1 cellular context compared by ENCODE assay signal in genomic region chr11:79259800-79260199, GRCh38.
TF ChIP-seq lines count a peak whose summit lies in the region.

No MANE protein-coding gene starts in this region.

TF ChIP-seq in HepG2, 621 proteins besides CTCF, POLR2A, EP300 and RAD21 (continued from another document):
- no peak for TF ChIP-seq PRDM15 (CRISPR knock-in tag; IDR thresholded peaks at IDR 0.05)
- TF ChIP-seq NAIF1 (CRISPR knock-in tag; IDR thresholded peaks at IDR 0.05; ENCODE audit: borderline replicate concordance) = no peak
- TF ChIP-seq MXI1 (IDR thresholded peaks at IDR 0.05; ENCODE audit: borderline replicate concordance, low read depth, low read length) = no peak
- no peak for TF ChIP-seq ATF2 (CRISPR knock-in tag; IDR thresholded peaks at IDR 0.05)
- TF ChIP-seq HNF1A (IDR thresholded peaks at IDR 0.05; ENCODE audit: low read depth) = 0 out of 2 replicates have a peak, but pooled peaks have one; percentile 31
- TF ChIP-seq HNF1A (CRISPR knock-in tag; IDR thresholded peaks at IDR 0.05; ENCODE audit: borderline replicate concordance) = no peak
- no peak for TF ChIP-seq ZNF3 (CRISPR knock-in tag; IDR thresholded peaks at IDR 0.05)
